8 cellular contexts compared by ENCODE assay signal in genomic region chr2:46540496-46541342, GRCh38. TPM values are rescaled to one million over a fixed set of nuclear protein-coding genes. Genes with fewer than 3 reads are reported as not detected.
DNase-seq lines count a peak whose midpoint lies in the region; ATAC-seq and TF ChIP-seq lines count a peak whose summit lies in the region.

No MANE protein-coding gene starts in this region.

- intact Hi-C loops in activated T-helper 2 cell treated with anti-CD3 and anti-CD28 coated beads, Interferon-gamma antibody, Interleukin-2, Interleukin-4, amounts not matched to agents 10 μg/mL and 5 μg/mL and 100 μg/mL, durations not matched to agents 14 hours and 24 hours and 36 hours (cut with micrococcal nuclease) = no loop called here
- intact Hi-C loops in left cardiac atrium (cut with DNase I) = no loop called here
- intact Hi-C loops in spleen (cut with DNase I; ENCODE audit: low total_unique reads) = no loop called here

- peak; percentile 19 for DNase-seq in NCI-H2196 (lab: John Stamatoyannopoulos, UW; ENCODE audit: unreplicated experiment)
- no peak for DNase-seq in NCI-H2196 treated with DMSO at 0.1 percent for 48 hours (lab: John Stamatoyannopoulos, UW; ENCODE audit: unreplicated experiment)
- no peak for DNase-seq in activated T-helper 2 cell treated with anti-CD3 and anti-CD28 coated beads, Interferon-gamma antibody, Interleukin-2, Interleukin-4, amounts not matched to agents 10 μg/mL and 5 μg/mL and 100 μg/mL, durations not matched to agents 14 hours and 24 hours and 36 hours (ENCODE audit: low spot score)
- DNase-seq in left cardiac atrium = peak; percentile 55
- no peak for DNase-seq in spleen
- no peak for DNase-seq in NCI-H1105 (lab: John Stamatoyannopoulos, UW)
- no peak for DNase-seq in stimulated activated CD4-positive, alpha-beta T cell treated with anti-CD3 and anti-CD28 coated beads, Interleukin-15, amount 100 ng/mL, for 24 hours

- H3K27me3 ChIP-seq in spleen (replicated peaks in 1 of 7) = no peaks in the 10 kb centered on the region

- H3K27ac Mint-ChIP-seq in activated T-helper 2 cell treated with anti-CD3 and anti-CD28 coated beads, Interferon-gamma antibody, Interleukin-2, Interleukin-4, amounts not matched to agents 10 μg/mL and 5 μg/mL and 100 μg/mL, durations not matched to agents 14 hours and 24 hours and 36 hours = no peak overlapping the region

- H3K4me1 Mint-ChIP-seq in activated T-helper 2 cell treated with anti-CD3 and anti-CD28 coated beads, Interferon-gamma antibody, Interleukin-2, Interleukin-4, amounts not matched to agents 10 μg/mL and 5 μg/mL and 100 μg/mL, durations not matched to agents 14 hours and 24 hours and 36 hours (ENCODE audit: low read depth) = peaks cover 42% of the 10 kb centered on the region

- no peaks in the 10 kb centered on the region for H3K36me3 Mint-ChIP-seq in activated T-helper 2 cell treated with anti-CD3 and anti-CD28 coated beads, Interferon-gamma antibody, Interleukin-2, Interleukin-4, amounts not matched to agents 10 μg/mL and 5 μg/mL and 100 μg/mL, durations not matched to agents 14 hours and 24 hours and 36 hours (ENCODE audit: low read depth)

- TF ChIP-seq CTCF in spleen (IDR thresholded peaks at IDR 0.05 in 8 of 11, conservative IDR thresholded peaks at IDR 0.05 in 3 of 11) = no peak

- H3K27me3 Mint-ChIP-seq in activated T-helper 2 cell treated with anti-CD3 and anti-CD28 coated beads, Interferon-gamma antibody, Interleukin-2, Interleukin-4, amounts not matched to agents 10 μg/mL and 5 μg/mL and 100 μg/mL, durations not matched to agents 14 hours and 24 hours and 36 hours (ENCODE audit: low read depth) = no peaks in the 10 kb centered on the region

- H3K27ac ChIP-seq in spleen = peak overlapping the region in 7 of 8 donors; percentile 82 to 97 (median 95)

- WGBS in spleen, 5 donors = 78 to 89% (median 87%) methylated on average over 9 of the region's 9 CpGs

- peaks cover 41 to 89% (median 80%) of the 10 kb centered on the region in 6 donors for H3K4me1 ChIP-seq in spleen

- ATAC-seq in left cardiac atrium = peak; percentile 8 to 17
- ATAC-seq in HG02571 (IDR thresholded peaks at IDR 0.05; ENCODE audit: unreplicated experiment) = no peak

- peaks cover 0 to 7% (median 0%) of the 10 kb centered on the region in 6 donors for H3K36me3 ChIP-seq in spleen

- peak overlapping the region; percentile 84 for H3K4me3 Mint-ChIP-seq in activated T-helper 2 cell treated with anti-CD3 and anti-CD28 coated beads, Interferon-gamma antibody, Interleukin-2, Interleukin-4, amounts not matched to agents 10 μg/mL and 5 μg/mL and 100 μg/mL, durations not matched to agents 14 hours and 24 hours and 36 hours (ENCODE audit: low read depth)

- peak overlapping the region in 1 of 8 donors; percentile 89 for H3K4me3 ChIP-seq in spleen

- no peaks in the 10 kb centered on the region for H3K9me3 Mint-ChIP-seq in activated T-helper 2 cell treated with anti-CD3 and anti-CD28 coated beads, Interferon-gamma antibody, Interleukin-2, Interleukin-4, amounts not matched to agents 10 μg/mL and 5 μg/mL and 100 μg/mL, durations not matched to agents 14 hours and 24 hours and 36 hours

- H3K9me3 ChIP-seq in spleen = no peaks in the 10 kb centered on the region

- TF ChIP-seq POLR2A in spleen (IDR thresholded peaks at IDR 0.05) = no peak

RNA-seq across cellular contexts. Expression of gene RHOQ, which starts 1.6 kb away (rescaled TPM):
- 19.8 and 20.8 TPM in 2 replicates for total RNA-seq in activated T-helper 2 cell treated with anti-CD3 and anti-CD28 coated beads, Interferon-gamma antibody, Interleukin-2, Interleukin-4, amounts not matched to agents 10 μg/mL and 5 μg/mL and 100 μg/mL, durations not matched to agents 14 hours and 24 hours and 36 hours
- total RNA-seq in left cardiac atrium = 100 to 1,000 TPM; 156 to 186 TPM
- 100 to 1,000 TPM in 4 of 7 donors, 10 to 100 TPM in 3; 83.4 to 126 (median 110) TPM for total RNA-seq in spleen
- 10 to 100 TPM; 32.6 to 44.4 (median 33.7) TPM for polyA plus RNA-seq in spleen

RNA-seq across cellular contexts. Expression of gene ATP6V1E2, which starts 1.7 kb away (rescaled TPM):
- total RNA-seq in activated T-helper 2 cell treated with anti-CD3 and anti-CD28 coated beads, Interferon-gamma antibody, Interleukin-2, Interleukin-4, amounts not matched to agents 10 μg/mL and 5 μg/mL and 100 μg/mL, durations not matched to agents 14 hours and 24 hours and 36 hours = 4.9 and 6.2 TPM in 2 replicates
- total RNA-seq in left cardiac atrium (1 to 10 TPM; 4.1 to 6.5 TPM), spleen (1 to 10 TPM; 2.8 to 6.6 (median 4.8) TPM)
- 1 to 10 TPM; 2.6 to 5.5 (median 4.7) TPM for polyA plus RNA-seq in spleen

Comparison
In these comparisons a context has a peak if more than half of its experiments do, and no peak if none do; other contexts are left out.
1. DNase-seq: peak in NCI-H2196 (single experiment) and left cardiac atrium (single experiment); none in NCI-H2196 treated with DMSO at 0.1 percent for 48 hours (single experiment), activated T-helper 2 cell treated with anti-CD3 and anti-CD28 coated beads, Interferon-gamma antibody, Interleukin-2, Interleukin-4, amounts not matched to agents 10 μg/mL and 5 μg/mL and 100 μg/mL, durations not matched to agents 14 hours and 24 hours and 36 hours (single experiment), spleen (single experiment), NCI-H1105 (single experiment) and stimulated activated CD4-positive, alpha-beta T cell treated with anti-CD3 and anti-CD28 coated beads, Interleukin-15, amount 100 ng/mL, for 24 hours (single experiment).